30 cellular contexts compared by ENCODE assay signal in genomic region chr17:41484920-41485904, GRCh38. TPM values are rescaled to one million over a fixed set of nuclear protein-coding genes. Genes with fewer than 3 reads are reported as not detected.
"Had no signal": no experiment of that assay in that cellular context is flagged by ENCODE, and none has a peak within 500 bp of the region (broad histone marks: within the 10 kb centered on the region; RNA-seq: fewer than 3 reads in every experiment).

No MANE protein-coding gene starts in this region.

- H3K4me1 ChIP-seq: adrenal gland, body of pancreas, lower lobe of right lung, prostate gland, testis, uterus had no signal

- H3K36me3 Mint-ChIP-seq: activated naive CD8-positive, alpha-beta T cell treated with anti-CD3 and anti-CD28 coated beads for 36 hours; naive thymus-derived CD8-positive, alpha-beta T cell had no signal

- H3K27me3 ChIP-seq: adrenal gland, body of pancreas, cardiac muscle cell, ovary, testis, uterus had no signal

- DNase-seq: activated CD4-positive, alpha-beta T cell treated with anti-CD3 and anti-CD28 coated beads for 1 hour; activated CD4-positive, alpha-beta T cell treated with anti-CD3 and anti-CD28 coated beads, Interleukin-2, amount 50 U/mL, for 1 hour; activated CD8-positive, alpha-beta T cell treated with anti-CD3 and anti-CD28 coated beads for 36 hours; activated naive CD4-positive, alpha-beta T cell; activated naive CD8-positive, alpha-beta T cell treated with anti-CD3 and anti-CD28 coated beads for 36 hours; activated T-cell treated with anti-CD3 and anti-CD28 coated beads, Interleukin-2, amount 50 U/mL, for 48 hours; adrenal gland; body of pancreas; head of caudate nucleus; hypothalamus; lower lobe of right lung; mesenchymal stem cell; retina; stimulated activated CD4-positive, alpha-beta T cell treated with anti-CD3 and anti-CD28 coated beads, Interleukin-15, amount 100 ng/mL, for 24 hours; stimulated activated naive CD8-positive, alpha-beta T cell treated with anti-CD3 and anti-CD28 coated beads, Interleukin-15, Interleukin-2, amounts not matched to agents 100 U/mL and 50 U/mL, for 24 hours; T-helper 17 cell; T1000; testis; trophoblast cell; uterus had no signal

- H3K9me3 ChIP-seq: adrenal gland, body of pancreas, lower lobe of right lung, ovary, prostate gland, testis, uterus had no signal

- H3K9me3 Mint-ChIP-seq: activated CD8-positive, alpha-beta T cell treated with anti-CD3 and anti-CD28 coated beads for 36 hours; activated naive CD8-positive, alpha-beta T cell treated with anti-CD3 and anti-CD28 coated beads for 36 hours; endodermal cell; naive thymus-derived CD8-positive, alpha-beta T cell had no signal

- H3K4me3 Mint-ChIP-seq: activated CD8-positive, alpha-beta T cell treated with anti-CD3 and anti-CD28 coated beads for 36 hours; activated naive CD8-positive, alpha-beta T cell treated with anti-CD3 and anti-CD28 coated beads for 36 hours; endodermal cell; naive thymus-derived CD8-positive, alpha-beta T cell; T-helper 17 cell had no signal

- H3K4me3 ChIP-seq: adrenal gland, body of pancreas, cardiac muscle cell, lower lobe of right lung, ovary, prostate gland, testis, uterus had no signal

- H3K36me3 ChIP-seq: adrenal gland, cardiac muscle cell, lower lobe of right lung, ovary, prostate gland, uterus had no signal

- H3K27ac Mint-ChIP-seq: activated CD8-positive, alpha-beta T cell treated with anti-CD3 and anti-CD28 coated beads for 36 hours; activated naive CD8-positive, alpha-beta T cell treated with anti-CD3 and anti-CD28 coated beads for 36 hours; endodermal cell; T-helper 17 cell had no signal

- H3K27ac ChIP-seq: adrenal gland, body of pancreas, cardiac muscle cell, lower lobe of right lung, ovary, prostate gland, testis, uterus had no signal

- ATAC-seq: activated CD8-positive, alpha-beta T cell treated with anti-CD3 and anti-CD28 coated beads for 36 hours; body of pancreas; esophagus mucosa; left lobe of liver; naive thymus-derived CD8-positive, alpha-beta T cell; stimulated activated naive CD8-positive, alpha-beta T cell treated with anti-CD3 and anti-CD28 coated beads, Interleukin-15, Interleukin-2, amounts not matched to agents 100 U/mL and 50 U/mL, for 24 hours; T-helper 17 cell had no signal

RNA-seq across cellular contexts. Expression of gene KRT35, which starts 4.3 kb away (rescaled TPM):
- total RNA-seq: activated CD8-positive, alpha-beta T cell treated with anti-CD3 and anti-CD28 coated beads for 36 hours; activated naive CD8-positive, alpha-beta T cell treated with anti-CD3 and anti-CD28 coated beads for 36 hours; adrenal gland; aorta; body of pancreas; cardiac muscle cell; cerebellum; endodermal cell; esophagus mucosa; kidney epithelial cell; left lobe of liver; lower lobe of right lung; naive thymus-derived CD8-positive, alpha-beta T cell; ovary; prostate gland; T-helper 17 cell; testis; uterus had no signal
- polyA plus RNA-seq: adrenal gland; aorta; cardiac muscle cell; naive thymus-derived CD8-positive, alpha-beta T cell; ovary had no signal

RNA-seq across cellular contexts. Expression of gene KRT36, which starts 4.5 kb away (rescaled TPM):
- total RNA-seq: activated CD8-positive, alpha-beta T cell treated with anti-CD3 and anti-CD28 coated beads for 36 hours; activated naive CD8-positive, alpha-beta T cell treated with anti-CD3 and anti-CD28 coated beads for 36 hours; aorta; body of pancreas; cardiac muscle cell; cerebellum; endodermal cell; esophagus mucosa; kidney epithelial cell; left lobe of liver; lower lobe of right lung; naive thymus-derived CD8-positive, alpha-beta T cell; ovary; prostate gland; T-helper 17 cell; uterus had no signal
- polyA plus RNA-seq: adrenal gland; cardiac muscle cell; naive thymus-derived CD8-positive, alpha-beta T cell had no signal

RNA-seq across cellular contexts. Expression of gene KRT32, which starts 18.0 kb away (rescaled TPM):
- total RNA-seq: activated CD8-positive, alpha-beta T cell treated with anti-CD3 and anti-CD28 coated beads for 36 hours; activated naive CD8-positive, alpha-beta T cell treated with anti-CD3 and anti-CD28 coated beads for 36 hours; adrenal gland; aorta; body of pancreas; cardiac muscle cell; cerebellum; endodermal cell; kidney epithelial cell; left lobe of liver; lower lobe of right lung; naive thymus-derived CD8-positive, alpha-beta T cell; prostate gland; T-helper 17 cell; uterus had no signal
- polyA plus RNA-seq: adrenal gland; aorta; cardiac muscle cell; naive thymus-derived CD8-positive, alpha-beta T cell had no signal

RNA-seq across cellular contexts. Expression of gene KRT13, which starts 20.2 kb away (rescaled TPM):
- total RNA-seq: activated CD8-positive, alpha-beta T cell treated with anti-CD3 and anti-CD28 coated beads for 36 hours; activated naive CD8-positive, alpha-beta T cell treated with anti-CD3 and anti-CD28 coated beads for 36 hours; aorta; body of pancreas; cardiac muscle cell; endodermal cell; kidney epithelial cell; left lobe of liver; naive thymus-derived CD8-positive, alpha-beta T cell; T-helper 17 cell had no signal
- polyA plus RNA-seq: cardiac muscle cell; naive thymus-derived CD8-positive, alpha-beta T cell had no signal

RNA-seq across cellular contexts. Expression of gene KRT15, which starts 33.5 kb away (rescaled TPM):
- total RNA-seq: activated CD8-positive, alpha-beta T cell treated with anti-CD3 and anti-CD28 coated beads for 36 hours; activated naive CD8-positive, alpha-beta T cell treated with anti-CD3 and anti-CD28 coated beads for 36 hours; aorta; cerebellum; naive thymus-derived CD8-positive, alpha-beta T cell; T-helper 17 cell had no signal
- polyA plus RNA-seq: cardiac muscle cell; naive thymus-derived CD8-positive, alpha-beta T cell had no signal
